ENCODE assay signal across 1 cellular context in genomic region chr2:225042800-225043167, GRCh38.
TF ChIP-seq lines count a peak whose summit lies in the region.

No MANE protein-coding gene starts in this region.

TF ChIP-seq in A549, 52 proteins besides CTCF, POLR2A, EP300 and RAD21 (continued from another document):
- TF ChIP-seq, protein P1, sequence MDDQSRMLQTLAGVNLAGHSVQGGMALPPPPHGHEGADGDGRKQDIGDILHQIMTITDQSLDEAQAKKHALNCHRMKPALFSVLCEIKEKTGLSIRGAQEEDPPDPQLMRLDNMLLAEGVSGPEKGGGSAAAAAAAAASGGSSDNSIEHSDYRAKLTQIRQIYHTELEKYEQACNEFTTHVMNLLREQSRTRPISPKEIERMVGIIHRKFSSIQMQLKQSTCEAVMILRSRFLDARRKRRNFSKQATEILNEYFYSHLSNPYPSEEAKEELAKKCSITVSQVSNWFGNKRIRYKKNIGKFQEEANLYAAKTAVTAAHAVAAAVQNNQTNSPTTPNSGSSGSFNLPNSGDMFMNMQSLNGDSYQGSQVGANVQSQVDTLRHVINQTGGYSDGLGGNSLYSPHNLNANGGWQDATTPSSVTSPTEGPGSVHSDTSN (IDR thresholded peaks at IDR 0.05): no peak
- no peak for TF ChIP-seq RFX5 (IDR thresholded peaks at IDR 0.05)
